In the genomic region with DNA sequence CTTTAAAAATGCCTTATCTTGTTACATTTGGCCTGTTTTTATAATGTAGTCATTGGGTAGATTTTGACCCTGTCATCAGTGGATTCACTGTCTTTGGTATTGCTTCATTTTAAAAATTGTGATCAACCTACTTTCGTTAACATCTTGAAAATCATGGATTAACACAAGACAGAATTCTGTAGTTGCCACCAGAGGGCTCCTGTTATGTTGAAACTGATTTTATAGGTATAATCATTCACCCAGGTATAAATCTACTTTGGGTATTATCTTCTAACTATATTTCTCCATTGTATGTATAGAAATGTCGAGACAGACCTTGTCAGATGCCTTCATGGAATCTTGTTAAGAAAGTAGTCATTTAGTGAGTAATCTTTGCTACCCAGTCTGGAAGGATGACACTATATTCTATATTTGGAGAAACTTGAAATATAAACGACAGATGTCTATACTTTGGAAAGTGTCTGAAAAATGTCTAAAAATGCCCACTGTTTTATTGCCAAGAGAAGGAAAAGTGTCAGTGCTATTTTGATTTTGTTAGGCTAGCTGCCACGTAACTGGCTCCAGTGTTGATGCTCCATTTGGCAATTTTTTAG, we compare ENCODE assay signal across 10 cellular contexts.
A peak's percentile ranks its signal among the peaks of the same experiment; 100 is the strongest.
DNase-seq lines count a peak whose midpoint lies in the region; FAIRE-seq and TF ChIP-seq lines count a peak whose summit lies in the region.
"Had no signal": no experiment of that assay in that cellular context is flagged by ENCODE, and none has a peak within 500 bp of the region (broad histone marks: within the 10 kb centered on the region; RNA-seq: fewer than 3 reads in every experiment).

No MANE protein-coding gene starts in this region.

- H3K36me3 Mint-ChIP-seq in glutamatergic neuron (ENCODE audit: unreplicated experiment), result peaks cover 4% of the 10 kb centered on the region

- CTCF ChIA-PET in RWPE1 (lab: Yijun Ruan, JAX), result no interaction called here

- H3K36me3 ChIP-seq in left ventricle myocardium inferior (no peaks in the 10 kb centered on the region), right atrium auricular region (no peaks in the 10 kb centered on the region)

- peaks cover 10% of the 10 kb centered on the region for H3K9me3 Mint-ChIP-seq in glutamatergic neuron (ENCODE audit: unreplicated experiment)

- H3K27ac Mint-ChIP-seq in glutamatergic neuron (ENCODE audit: unreplicated experiment), result no peak overlapping the region

- POLR2A ChIA-PET in RWPE1 (lab: Yijun Ruan, JAX; ENCODE audit: low non-redundant PET), result no interaction called here

- no peaks in the 10 kb centered on the region for H3K9me3 ChIP-seq in left ventricle myocardium inferior (replicated peaks)
- no peaks in the 10 kb centered on the region for H3K9me3 ChIP-seq in right atrium auricular region

- no peak for FAIRE-seq in RCC 7860 (lab: Jason Lieb, UNC)

- intact Hi-C loops in left ventricle myocardium inferior (cut with micrococcal nuclease), result no loop called here

- no peak overlapping the region for H3K27ac ChIP-seq in left ventricle myocardium inferior (replicated peaks)
- no peak overlapping the region for H3K27ac ChIP-seq in right atrium auricular region
- H3K27ac ChIP-seq in RWPE1, result no peak overlapping the region

- H3K4me3 ChIP-seq in left ventricle myocardium inferior, result no peak overlapping the region
- H3K4me3 ChIP-seq in right atrium auricular region, result no peak overlapping the region

- H3K4me1 ChIP-seq in left ventricle myocardium inferior (no peaks in the 10 kb centered on the region), right atrium auricular region (no peaks in the 10 kb centered on the region)

- no peak for DNase-seq in left ventricle myocardium inferior
- DNase-seq in right atrium auricular region (ENCODE audit: low spot score), result no peak
- DNase-seq in RWPE1 (ENCODE audit: low spot score), result peak; percentile 12
- peak; percentile 10 for DNase-seq in glomerular endothelial cell (ENCODE audit: extremely low read depth, low read depth, low spot score)
- DNase-seq in activated CD4-positive, alpha-beta T cell treated with anti-CD3 and anti-CD28 coated beads for 4 hours, result no peak
- DNase-seq in Ammon's horn (ENCODE audit: low spot score), result no peak
- DNase-seq in glutamatergic neuron, result no peak
- no peak for DNase-seq in RCC 7860 (ENCODE audit: low spot score)
- DNase-seq: activated T-cell treated with anti-CD3 and anti-CD28 coated beads, Interleukin-2, amount 50 U/mL, for 4 hours; MM.1S had no signal

- peaks cover 26% of the 10 kb centered on the region for H3K4me1 Mint-ChIP-seq in glutamatergic neuron (ENCODE audit: low read depth, unreplicated experiment)

- no peak overlapping the region for H3K4me3 Mint-ChIP-seq in glutamatergic neuron (ENCODE audit: unreplicated experiment)
- H3K4me3 Mint-ChIP-seq: activated T-cell treated with anti-CD3 and anti-CD28 coated beads, Interleukin-2, amount 50 U/mL, for 4 hours had no signal

- peaks cover 4% of the 10 kb centered on the region for H3K27me3 Mint-ChIP-seq in glutamatergic neuron (ENCODE audit: unreplicated experiment)

- peak; percentile 44 for TF ChIP-seq CTCF in left ventricle myocardium inferior (IDR thresholded peaks at IDR 0.05; ENCODE audit: borderline replicate concordance)
- peak in 1 of 2 donors; percentile 29 for TF ChIP-seq CTCF in right atrium auricular region (IDR thresholded peaks at IDR 0.05)
- peak; percentile 39 for TF ChIP-seq CTCF in RWPE1 (conservative IDR thresholded peaks at IDR 0.05; ENCODE audit: low read depth)
- TF ChIP-seq CTCF in glutamatergic neuron (IDR thresholded peaks at IDR 0.05; ENCODE audit: partially characterized antibody, unreplicated experiment), result no peak

- H3K27me3 ChIP-seq in left ventricle myocardium inferior (ENCODE audit: low read depth) (no peaks in the 10 kb centered on the region), right atrium auricular region (no peaks in the 10 kb centered on the region)

Comparison
In these comparisons a context has a peak if more than half of its experiments do, and no peak if none do; other contexts are left out.
1. DNase-seq: peak in RWPE1 (single experiment) and glomerular endothelial cell (single experiment); none in left ventricle myocardium inferior (single experiment), right atrium auricular region (single experiment), activated CD4-positive, alpha-beta T cell treated with anti-CD3 and anti-CD28 coated beads for 4 hours (0 of 2), Ammon's horn (single experiment), glutamatergic neuron (single experiment) and RCC 7860 (single experiment).